ENCODE assay signal across 1 cellular context in the genomic region with DNA sequence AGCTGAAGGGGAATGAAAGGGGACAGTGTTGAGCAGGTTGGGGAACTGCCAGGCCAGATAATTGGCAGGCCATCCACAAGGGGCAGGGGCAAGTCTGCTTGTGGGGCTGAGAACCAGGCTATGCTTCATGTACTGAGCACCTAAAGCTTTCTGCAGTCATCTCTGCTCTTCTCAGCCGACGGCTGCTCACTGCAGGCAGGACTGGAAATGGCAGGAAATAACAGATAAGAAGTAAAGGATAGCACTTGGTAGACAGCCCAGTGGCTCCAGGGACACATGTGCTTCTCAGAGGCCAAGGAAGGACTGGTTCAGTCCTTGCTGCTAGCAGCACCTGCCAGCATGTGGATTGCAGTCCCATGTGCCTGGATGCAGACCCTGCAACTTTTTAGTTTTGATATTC.
TF ChIP-seq lines count a peak whose summit lies in the region.

No MANE protein-coding gene starts in this region.

TF ChIP-seq in K562, 482 proteins besides CTCF, POLR2A, EP300 and RAD21 (continued from another document):
- TF ChIP-seq STAT5B (CRISPR knock-in tag; IDR thresholded peaks at IDR 0.05) (no peak), HDGF (IDR thresholded peaks at IDR 0.05) (no peak), SIRT6 (IDR thresholded peaks at IDR 0.05; ENCODE audit: low read depth, low read length) (no peak), E2F3 (CRISPR knock-in tag; IDR thresholded peaks at IDR 0.05) (no peak), DIDO1 (tag; IDR thresholded peaks at IDR 0.05; ENCODE audit: low read depth) (no peak), NCOA1 (IDR thresholded peaks at IDR 0.05; ENCODE audit: low read depth) (no peak), ZNF224 (CRISPR knock-in tag; IDR thresholded peaks at IDR 0.05) (no peak), BDP1 (IDR thresholded peaks at IDR 0.05; ENCODE audit: insufficient read depth, insufficient read length) (no peak), IFI16 (CRISPR knock-in tag; IDR thresholded peaks at IDR 0.05) (no peak), SIN3B (IDR thresholded peaks at IDR 0.05; ENCODE audit: low read depth) (no peak), KHSRP (IDR thresholded peaks at IDR 0.05) (no peak), ZNF263 (CRISPR knock-in tag; IDR thresholded peaks at IDR 0.05; ENCODE audit: borderline replicate concordance) (no peak)
- TF ChIP-seq, protein P1, sequence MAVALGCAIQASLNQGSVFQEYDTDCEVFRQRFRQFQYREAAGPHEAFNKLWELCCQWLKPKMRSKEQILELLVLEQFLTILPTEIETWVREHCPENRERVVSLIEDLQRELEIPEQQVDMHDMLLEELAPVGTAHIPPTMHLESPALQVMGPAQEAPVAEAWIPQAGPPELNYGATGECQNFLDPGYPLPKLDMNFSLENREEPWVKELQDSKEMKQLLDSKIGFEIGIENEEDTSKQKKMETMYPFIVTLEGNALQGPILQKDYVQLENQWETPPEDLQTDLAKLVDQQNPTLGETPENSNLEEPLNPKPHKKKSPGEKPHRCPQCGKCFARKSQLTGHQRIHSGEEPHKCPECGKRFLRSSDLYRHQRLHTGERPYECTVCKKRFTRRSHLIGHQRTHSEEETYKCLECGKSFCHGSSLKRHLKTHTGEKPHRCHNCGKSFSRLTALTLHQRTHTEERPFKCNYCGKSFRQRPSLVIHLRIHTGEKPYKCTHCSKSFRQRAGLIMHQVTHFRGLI (CRISPR knock-in tag; IDR thresholded peaks at IDR 0.05): no peak
- TF ChIP-seq, protein P2, sequence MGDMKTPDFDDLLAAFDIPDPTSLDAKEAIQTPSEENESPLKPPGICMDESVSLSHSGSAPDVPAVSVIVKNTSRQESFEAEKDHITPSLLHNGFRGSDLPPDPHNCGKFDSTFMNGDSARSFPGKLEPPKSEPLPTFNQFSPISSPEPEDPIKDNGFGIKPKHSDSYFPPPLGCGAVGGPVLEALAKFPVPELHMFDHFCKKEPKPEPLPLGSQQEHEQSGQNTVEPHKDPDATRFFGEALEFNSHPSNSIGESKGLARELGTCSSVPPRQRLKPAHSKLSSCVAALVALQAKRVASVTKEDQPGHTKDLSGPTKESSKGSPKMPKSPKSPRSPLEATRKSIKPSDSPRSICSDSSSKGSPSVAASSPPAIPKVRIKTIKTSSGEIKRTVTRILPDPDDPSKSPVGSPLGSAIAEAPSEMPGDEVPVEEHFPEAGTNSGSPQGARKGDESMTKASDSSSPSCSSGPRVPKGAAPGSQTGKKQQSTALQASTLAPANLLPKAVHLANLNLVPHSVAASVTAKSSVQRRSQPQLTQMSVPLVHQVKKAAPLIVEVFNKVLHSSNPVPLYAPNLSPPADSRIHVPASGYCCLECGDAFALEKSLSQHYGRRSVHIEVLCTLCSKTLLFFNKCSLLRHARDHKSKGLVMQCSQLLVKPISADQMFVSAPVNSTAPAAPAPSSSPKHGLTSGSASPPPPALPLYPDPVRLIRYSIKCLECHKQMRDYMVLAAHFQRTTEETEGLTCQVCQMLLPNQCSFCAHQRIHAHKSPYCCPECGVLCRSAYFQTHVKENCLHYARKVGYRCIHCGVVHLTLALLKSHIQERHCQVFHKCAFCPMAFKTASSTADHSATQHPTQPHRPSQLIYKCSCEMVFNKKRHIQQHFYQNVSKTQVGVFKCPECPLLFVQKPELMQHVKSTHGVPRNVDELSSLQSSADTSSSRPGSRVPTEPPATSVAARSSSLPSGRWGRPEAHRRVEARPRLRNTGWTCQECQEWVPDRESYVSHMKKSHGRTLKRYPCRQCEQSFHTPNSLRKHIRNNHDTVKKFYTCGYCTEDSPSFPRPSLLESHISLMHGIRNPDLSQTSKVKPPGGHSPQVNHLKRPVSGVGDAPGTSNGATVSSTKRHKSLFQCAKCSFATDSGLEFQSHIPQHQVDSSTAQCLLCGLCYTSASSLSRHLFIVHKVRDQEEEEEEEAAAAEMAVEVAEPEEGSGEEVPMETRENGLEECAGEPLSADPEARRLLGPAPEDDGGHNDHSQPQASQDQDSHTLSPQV (IDR thresholded peaks at IDR 0.05): 0 out of 2 replicates have a peak, but pooled peaks have one; percentile 56
- TF ChIP-seq, protein P3, sequence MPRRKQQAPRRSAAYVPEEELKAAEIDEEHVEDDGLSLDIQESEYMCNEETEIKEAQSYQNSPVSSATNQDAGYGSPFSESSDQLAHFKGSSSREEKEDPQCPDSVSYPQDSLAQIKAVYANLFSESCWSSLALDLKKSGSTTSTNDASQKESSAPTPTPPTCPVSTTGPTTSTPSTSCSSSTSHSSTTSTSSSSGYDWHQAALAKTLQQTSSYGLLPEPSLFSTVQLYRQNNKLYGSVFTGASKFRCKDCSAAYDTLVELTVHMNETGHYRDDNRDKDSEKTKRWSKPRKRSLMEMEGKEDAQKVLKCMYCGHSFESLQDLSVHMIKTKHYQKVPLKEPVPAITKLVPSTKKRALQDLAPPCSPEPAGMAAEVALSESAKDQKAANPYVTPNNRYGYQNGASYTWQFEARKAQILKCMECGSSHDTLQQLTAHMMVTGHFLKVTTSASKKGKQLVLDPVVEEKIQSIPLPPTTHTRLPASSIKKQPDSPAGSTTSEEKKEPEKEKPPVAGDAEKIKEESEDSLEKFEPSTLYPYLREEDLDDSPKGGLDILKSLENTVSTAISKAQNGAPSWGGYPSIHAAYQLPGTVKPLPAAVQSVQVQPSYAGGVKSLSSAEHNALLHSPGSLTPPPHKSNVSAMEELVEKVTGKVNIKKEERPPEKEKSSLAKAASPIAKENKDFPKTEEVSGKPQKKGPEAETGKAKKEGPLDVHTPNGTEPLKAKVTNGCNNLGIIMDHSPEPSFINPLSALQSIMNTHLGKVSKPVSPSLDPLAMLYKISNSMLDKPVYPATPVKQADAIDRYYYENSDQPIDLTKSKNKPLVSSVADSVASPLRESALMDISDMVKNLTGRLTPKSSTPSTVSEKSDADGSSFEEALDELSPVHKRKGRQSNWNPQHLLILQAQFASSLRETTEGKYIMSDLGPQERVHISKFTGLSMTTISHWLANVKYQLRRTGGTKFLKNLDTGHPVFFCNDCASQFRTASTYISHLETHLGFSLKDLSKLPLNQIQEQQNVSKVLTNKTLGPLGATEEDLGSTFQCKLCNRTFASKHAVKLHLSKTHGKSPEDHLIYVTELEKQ (CRISPR knock-in tag; IDR thresholded peaks at IDR 0.05): no peak
